In the genomic region with DNA sequence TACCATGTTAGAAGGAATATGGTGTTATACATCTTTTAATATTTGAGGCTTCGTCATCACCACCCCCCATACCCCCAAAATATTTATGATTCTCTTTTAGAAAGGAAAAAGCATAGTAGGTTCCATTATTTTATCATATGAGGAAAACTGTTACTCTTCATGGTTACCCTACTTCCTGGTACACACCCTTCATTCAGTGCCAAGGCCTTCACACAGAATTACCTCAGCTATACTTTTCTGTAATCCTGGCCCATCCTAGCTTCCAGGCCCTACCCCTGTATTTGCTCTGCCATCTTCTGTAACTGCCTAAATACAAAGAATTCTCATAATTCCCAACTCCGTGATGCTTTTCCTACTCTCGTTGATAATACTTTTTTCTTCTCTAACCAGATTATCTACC, we compare ENCODE assay signal across 31 cellular contexts.
"Had no signal": no experiment of that assay in that cellular context is flagged by ENCODE, and none has a peak within 500 bp of the region (broad histone marks: within the 10 kb centered on the region; RNA-seq: fewer than 3 reads in every experiment).

No MANE protein-coding gene starts in this region.

- H3K4me3 Mint-ChIP-seq: activated B cell treated with CpG ODN at 0.5 μM for 24 hours; activated CD4-positive, alpha-beta memory T cell treated with anti-CD3 and anti-CD28 coated beads for 36 hours; activated CD4-positive, alpha-beta T cell treated with anti-CD3 and anti-CD28 coated beads, Interleukin-2, amount 10 ng/mL, durations not matched to agents 24 days and 14 days; activated CD8-positive, alpha-beta T cell treated with anti-CD3 and anti-CD28 coated beads for 36 hours; activated naive CD8-positive, alpha-beta T cell; activated naive CD8-positive, alpha-beta T cell treated with anti-CD3 and anti-CD28 coated beads, Interleukin-2, amount 10 ng/mL, durations not matched to agents 7 days and 5 days; activated naive CD8-positive, alpha-beta T cell treated with anti-CD3 and anti-CD28 coated beads, Interleukin-2, amount 50 U/mL, for 24 hours; activated T-cell treated with anti-CD3 and anti-CD28 coated beads, Interleukin-2, amount 50 U/mL, for 72 hours; activated T-helper 1 cell treated with anti-CD3 and anti-CD28 coated beads, Interleukin-12 subunit alpha, Interleukin-12 subunit beta, Interleukin-2, Interleukin-4 antibody, amounts not matched to agents 30 ng/mL and 10 ng/mL and 1 ng/mL, durations not matched to agents 14 hours and 24 hours and 36 hours; T-helper 1 cell treated with Interleukin-12 subunit alpha and Interleukin-12 subunit beta and Interleukin-4 antibody, amounts not matched to agents 30 μg/mL and 1 μg/mL, for 36 hours; T-helper 2 cell treated with Interferon-gamma antibody and Interleukin-4, amounts not matched to agents 5 μg/mL and 100 μg/mL, for 36 hours had no signal

- H3K27me3 Mint-ChIP-seq: activated B cell treated with CpG ODN at 0.5 μM for 24 hours; activated CD4-positive, alpha-beta memory T cell treated with anti-CD3 and anti-CD28 coated beads for 36 hours; activated CD4-positive, alpha-beta T cell treated with anti-CD3 and anti-CD28 coated beads, Interleukin-2, amount 10 ng/mL, durations not matched to agents 24 days and 14 days; activated CD8-positive, alpha-beta T cell treated with anti-CD3 and anti-CD28 coated beads for 36 hours; activated naive CD8-positive, alpha-beta T cell; activated naive CD8-positive, alpha-beta T cell treated with anti-CD3 and anti-CD28 coated beads, Interleukin-2, amount 10 ng/mL, durations not matched to agents 7 days and 5 days; activated naive CD8-positive, alpha-beta T cell treated with anti-CD3 and anti-CD28 coated beads, Interleukin-2, amount 50 U/mL, for 24 hours; brain had no signal

- DNase-seq: activated B cell treated with CpG ODN at 0.5 μM for 24 hours; activated CD4-positive, alpha-beta memory T cell treated with anti-CD3 and anti-CD28 coated beads for 36 hours; activated CD4-positive, alpha-beta T cell treated with anti-CD3 and anti-CD28 coated beads for 4 hours; activated CD4-positive, alpha-beta T cell treated with anti-CD3 and anti-CD28 coated beads, Interleukin-2, amount 10 ng/mL, durations not matched to agents 24 days and 14 days; activated CD4-positive, alpha-beta T cell treated with anti-CD3 and anti-CD28 coated beads, Interleukin-2, amount 50 U/mL, for 1 hour; activated CD4-positive, alpha-beta T cell treated with anti-CD3 and anti-CD28 coated beads, Interleukin-2, amount 50 U/mL, for 4 hours; activated CD4-positive, CD25-positive, alpha-beta regulatory T cell treated with anti-CD3 and anti-CD28 coated beads, Interleukin-2, amount 50 U/mL, for 72 hours; activated CD8-positive, alpha-beta memory T cell treated with anti-CD3 and anti-CD28 coated beads, Interleukin-2, amount 50 U/mL, for 4 hours; activated CD8-positive, alpha-beta T cell treated with anti-CD3 and anti-CD28 coated beads for 36 hours; activated effector memory CD4-positive, alpha-beta T cell treated with Interleukin-2 at 50 U/mL for 16 hours; activated gamma-delta T cell; activated naive CD4-positive, alpha-beta T cell treated with anti-CD3 and anti-CD28 coated beads, Interleukin-2, amount 50 U/mL, for 16 hours; activated naive CD4-positive, alpha-beta T cell treated with Interleukin-2 at 50 U/mL for 16 hours; activated naive CD8-positive, alpha-beta T cell treated with anti-CD3 and anti-CD28 coated beads, Interleukin-2, amount 10 ng/mL, durations not matched to agents 7 days and 5 days; activated naive CD8-positive, alpha-beta T cell treated with anti-CD3 and anti-CD28 coated beads, Interleukin-2, amount 50 U/mL, for 24 hours; activated T-cell treated with anti-CD3 and anti-CD28 coated beads for 4 hours; activated T-cell treated with anti-CD3 and anti-CD28 coated beads, Interleukin-2, amount 50 U/mL, for 1 hour; activated T-cell treated with anti-CD3 and anti-CD28 coated beads, Interleukin-2, amount 50 U/mL, for 72 hours; amygdala; anterior cingulate cortex; caudate nucleus; SW 1271; T-helper 1 cell; T-helper 2 cell; T-helper 9 cell had no signal

- H3K9me3 Mint-ChIP-seq: activated B cell treated with CpG ODN at 0.5 μM for 24 hours; activated CD4-positive, alpha-beta memory T cell treated with anti-CD3 and anti-CD28 coated beads for 36 hours; activated CD4-positive, alpha-beta T cell treated with anti-CD3 and anti-CD28 coated beads, Interleukin-2, amount 10 ng/mL, durations not matched to agents 24 days and 14 days; activated CD8-positive, alpha-beta T cell treated with anti-CD3 and anti-CD28 coated beads for 36 hours; activated naive CD8-positive, alpha-beta T cell treated with anti-CD3 and anti-CD28 coated beads, Interleukin-2, amount 10 ng/mL, durations not matched to agents 7 days and 5 days; activated naive CD8-positive, alpha-beta T cell treated with anti-CD3 and anti-CD28 coated beads, Interleukin-2, amount 50 U/mL, for 24 hours; activated T-cell treated with anti-CD3 and anti-CD28 coated beads, Interleukin-2, amount 50 U/mL, for 72 hours; activated T-helper 1 cell treated with anti-CD3 and anti-CD28 coated beads, Interleukin-12 subunit alpha, Interleukin-12 subunit beta, Interleukin-2, Interleukin-4 antibody, amounts not matched to agents 30 ng/mL and 10 ng/mL and 1 ng/mL, durations not matched to agents 14 hours and 24 hours and 36 hours; activated T-helper 2 cell treated with anti-CD3 and anti-CD28 coated beads, Interferon-gamma antibody, Interleukin-2, Interleukin-4, amounts not matched to agents 10 μg/mL and 5 μg/mL and 100 μg/mL, durations not matched to agents 14 hours and 24 hours and 36 hours; T-helper 1 cell treated with Interleukin-12 subunit alpha and Interleukin-12 subunit beta and Interleukin-4 antibody, amounts not matched to agents 30 μg/mL and 1 μg/mL, for 36 hours; T-helper 2 cell treated with Interferon-gamma antibody and Interleukin-4, amounts not matched to agents 5 μg/mL and 100 μg/mL, for 36 hours had no signal

- ATAC-seq: activated CD8-positive, alpha-beta T cell treated with anti-CD3 and anti-CD28 coated beads for 36 hours; activated naive CD8-positive, alpha-beta T cell treated with anti-CD3 and anti-CD28 coated beads, Interleukin-2, amount 50 U/mL, for 24 hours; activated T-cell treated with anti-CD3 and anti-CD28 coated beads, Interleukin-2, amount 50 U/mL, for 72 hours had no signal

- H3K27ac Mint-ChIP-seq: activated B cell treated with CpG ODN at 0.5 μM for 24 hours; activated CD4-positive, alpha-beta memory T cell treated with anti-CD3 and anti-CD28 coated beads for 36 hours; activated CD4-positive, alpha-beta T cell treated with anti-CD3 and anti-CD28 coated beads, Interleukin-2, amount 10 ng/mL, durations not matched to agents 24 days and 14 days; activated CD8-positive, alpha-beta T cell treated with anti-CD3 and anti-CD28 coated beads for 36 hours; activated naive CD8-positive, alpha-beta T cell; activated naive CD8-positive, alpha-beta T cell treated with anti-CD3 and anti-CD28 coated beads, Interleukin-2, amount 10 ng/mL, durations not matched to agents 7 days and 5 days; activated naive CD8-positive, alpha-beta T cell treated with anti-CD3 and anti-CD28 coated beads, Interleukin-2, amount 50 U/mL, for 24 hours; activated T-cell treated with anti-CD3 and anti-CD28 coated beads, Interleukin-2, amount 50 U/mL, for 72 hours; activated T-helper 1 cell treated with anti-CD3 and anti-CD28 coated beads, Interleukin-12 subunit alpha, Interleukin-12 subunit beta, Interleukin-2, Interleukin-4 antibody, amounts not matched to agents 30 ng/mL and 10 ng/mL and 1 ng/mL, durations not matched to agents 14 hours and 24 hours and 36 hours; activated T-helper 2 cell treated with anti-CD3 and anti-CD28 coated beads, Interferon-gamma antibody, Interleukin-2, Interleukin-4, amounts not matched to agents 10 μg/mL and 5 μg/mL and 100 μg/mL, durations not matched to agents 14 hours and 24 hours and 36 hours; brain; T-helper 1 cell treated with Interleukin-12 subunit alpha and Interleukin-12 subunit beta and Interleukin-4 antibody, amounts not matched to agents 30 μg/mL and 1 μg/mL, for 36 hours; T-helper 2 cell treated with Interferon-gamma antibody and Interleukin-4, amounts not matched to agents 5 μg/mL and 100 μg/mL, for 36 hours had no signal
